15 cellular contexts compared by ENCODE assay signal in the genomic region with DNA sequence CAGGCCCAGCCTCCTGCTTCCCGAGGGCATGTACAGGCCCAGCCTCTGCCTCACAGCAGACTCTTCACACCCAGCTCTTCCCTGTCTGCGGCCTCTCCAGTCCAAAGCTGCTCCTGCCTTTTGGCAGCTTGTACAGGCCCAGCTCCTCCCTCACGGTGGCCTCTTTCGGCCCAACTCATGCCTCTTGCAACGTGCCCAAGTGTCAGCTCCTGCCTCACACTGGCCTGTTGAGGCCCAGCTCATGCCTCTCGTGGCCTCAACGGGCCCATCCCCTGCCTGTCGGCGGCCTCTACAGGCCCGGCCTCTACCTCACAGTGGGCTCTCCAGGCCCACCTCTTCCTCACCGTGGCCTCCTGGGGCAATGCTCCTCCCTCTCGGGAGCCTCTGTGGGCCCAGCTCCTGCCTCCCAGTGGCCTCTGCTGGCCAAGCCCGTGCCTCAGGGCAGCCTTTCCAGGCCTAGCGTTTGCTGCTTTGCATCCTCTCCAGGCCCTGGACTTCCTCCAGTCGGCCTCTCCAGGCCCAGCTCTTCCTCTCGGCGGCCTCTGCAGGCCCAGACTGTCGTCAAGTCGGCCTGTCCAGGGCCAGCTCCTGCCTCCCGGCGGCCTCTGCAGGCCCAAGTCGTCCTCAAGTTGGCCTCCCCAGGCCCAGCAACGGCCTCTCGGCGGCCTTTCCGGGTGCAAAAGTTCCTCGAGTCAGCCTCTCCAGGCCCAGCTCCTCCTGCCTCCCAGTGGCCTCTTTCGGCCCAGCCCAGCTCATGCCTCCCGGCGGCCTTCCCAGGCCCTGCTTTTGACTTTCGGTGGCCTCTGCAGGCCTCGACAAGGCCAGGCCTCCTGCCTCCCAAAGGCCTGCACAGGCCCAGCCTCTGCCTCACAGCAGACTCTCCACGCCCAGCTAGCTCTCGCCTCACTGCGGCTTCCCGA. TPM values are rescaled to one million over a fixed set of nuclear protein-coding genes. Genes with fewer than 3 reads are reported as not detected.
"Had no signal": no experiment of that assay in that cellular context is flagged by ENCODE, and none has a peak within 500 bp of the region (broad histone marks: within the 10 kb centered on the region; RNA-seq: fewer than 3 reads in every experiment).

No MANE protein-coding gene starts in this region.

RNA-seq across cellular contexts. Expression of gene WNT9A, which starts 22.6 kb away (rescaled TPM):
- total RNA-seq: natural killer cell had no signal

RNA-seq across cellular contexts. Expression of gene WNT3A, which starts 36.5 kb away (rescaled TPM):
- total RNA-seq: naive thymus-derived CD4-positive, alpha-beta T cell; natural killer cell; omental fat pad; ovary; pulmonary artery endothelial cell; right atrium auricular region; sciatic nerve; stomach; subcutaneous adipose tissue; temporal lobe; thoracic aorta; thyroid gland; tibial nerve; urinary bladder; uterus had no signal
